1 cellular context compared by ENCODE assay signal in the genomic region with DNA sequence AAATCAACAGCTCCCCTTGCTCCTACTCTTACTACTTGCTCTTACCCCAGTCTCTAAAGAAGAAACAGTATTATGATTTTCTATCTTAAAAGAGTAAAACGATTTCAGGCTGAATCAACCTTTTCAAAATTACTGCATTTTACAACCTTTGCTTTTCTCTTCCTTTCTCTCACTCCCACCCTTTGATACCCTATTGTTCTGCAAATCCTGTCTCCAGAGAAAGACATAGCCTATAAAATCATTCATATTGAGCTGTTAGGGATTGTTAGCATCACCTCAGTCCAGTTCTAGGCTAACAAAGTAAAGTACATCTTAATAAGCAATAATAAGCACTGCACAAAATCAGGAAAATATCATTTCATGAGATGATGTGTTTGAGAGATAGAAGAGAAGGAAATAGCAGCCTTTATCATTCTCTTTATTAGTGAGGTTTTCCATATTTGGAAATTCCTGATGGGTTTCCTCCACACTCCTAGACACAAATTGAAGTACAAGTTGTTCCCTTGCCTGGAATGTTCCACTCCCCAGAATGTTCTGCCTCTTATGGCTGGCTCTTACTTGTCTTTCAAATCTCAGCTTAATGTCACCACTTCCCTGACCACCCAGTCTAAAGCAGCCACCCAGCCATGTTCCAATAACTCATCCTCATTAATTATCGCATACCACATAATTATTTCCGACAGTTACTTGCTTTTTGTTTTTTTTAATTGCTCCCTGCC.
TF ChIP-seq lines count a peak whose summit lies in the region.

No MANE protein-coding gene starts in this region.

TF ChIP-seq in SK-N-SH, 30 proteins besides CTCF, POLR2A, EP300 and RAD21 (continued from another document):
- TF ChIP-seq REST (IDR thresholded peaks at IDR 0.05; ENCODE audit: low read depth, low read length) (no peak), MEF2A (IDR thresholded peaks at IDR 0.05; ENCODE audit: borderline replicate concordance, low read depth) (no peak), USF2 (IDR thresholded peaks at IDR 0.05; ENCODE audit: borderline replicate concordance, low read depth, low read length) (no peak), NFIC (IDR thresholded peaks at IDR 0.05; ENCODE audit: borderline replicate concordance) (no peak), EZH2phosphoT487 (IDR thresholded peaks at IDR 0.05; ENCODE audit: borderline replicate concordance, low read depth) (no peak), ELF1 (IDR thresholded peaks at IDR 0.05) (no peak), POLR2AphosphoS5 (IDR thresholded peaks at IDR 0.05; ENCODE audit: low read depth, low read length) (no peak), RCOR1 (IDR thresholded peaks at IDR 0.05; ENCODE audit: low read length) (no peak)
- TF ChIP-seq, protein P1, sequence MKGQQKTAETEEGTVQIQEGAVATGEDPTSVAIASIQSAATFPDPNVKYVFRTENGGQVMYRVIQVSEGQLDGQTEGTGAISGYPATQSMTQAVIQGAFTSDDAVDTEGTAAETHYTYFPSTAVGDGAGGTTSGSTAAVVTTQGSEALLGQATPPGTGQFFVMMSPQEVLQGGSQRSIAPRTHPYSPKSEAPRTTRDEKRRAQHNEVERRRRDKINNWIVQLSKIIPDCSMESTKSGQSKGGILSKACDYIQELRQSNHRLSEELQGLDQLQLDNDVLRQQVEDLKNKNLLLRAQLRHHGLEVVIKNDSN (IDR thresholded peaks at IDR 0.05; ENCODE audit: borderline replicate concordance, low read depth), result no peak
- TF ChIP-seq, protein P2, sequence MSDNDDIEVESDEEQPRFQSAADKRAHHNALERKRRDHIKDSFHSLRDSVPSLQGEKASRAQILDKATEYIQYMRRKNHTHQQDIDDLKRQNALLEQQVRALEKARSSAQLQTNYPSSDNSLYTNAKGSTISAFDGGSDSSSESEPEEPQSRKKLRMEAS (IDR thresholded peaks at IDR 0.05; ENCODE audit: low read depth), result no peak
- TF ChIP-seq, protein P3, sequence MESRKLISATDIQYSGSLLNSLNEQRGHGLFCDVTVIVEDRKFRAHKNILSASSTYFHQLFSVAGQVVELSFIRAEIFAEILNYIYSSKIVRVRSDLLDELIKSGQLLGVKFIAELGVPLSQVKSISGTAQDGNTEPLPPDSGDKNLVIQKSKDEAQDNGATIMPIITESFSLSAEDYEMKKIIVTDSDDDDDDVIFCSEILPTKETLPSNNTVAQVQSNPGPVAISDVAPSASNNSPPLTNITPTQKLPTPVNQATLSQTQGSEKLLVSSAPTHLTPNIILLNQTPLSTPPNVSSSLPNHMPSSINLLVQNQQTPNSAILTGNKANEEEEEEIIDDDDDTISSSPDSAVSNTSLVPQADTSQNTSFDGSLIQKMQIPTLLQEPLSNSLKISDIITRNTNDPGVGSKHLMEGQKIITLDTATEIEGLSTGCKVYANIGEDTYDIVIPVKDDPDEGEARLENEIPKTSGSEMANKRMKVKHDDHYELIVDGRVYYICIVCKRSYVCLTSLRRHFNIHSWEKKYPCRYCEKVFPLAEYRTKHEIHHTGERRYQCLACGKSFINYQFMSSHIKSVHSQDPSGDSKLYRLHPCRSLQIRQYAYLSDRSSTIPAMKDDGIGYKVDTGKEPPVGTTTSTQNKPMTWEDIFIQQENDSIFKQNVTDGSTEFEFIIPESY (IDR thresholded peaks at IDR 0.05; ENCODE audit: borderline replicate concordance, low read depth), result no peak
